In the genomic region with DNA sequence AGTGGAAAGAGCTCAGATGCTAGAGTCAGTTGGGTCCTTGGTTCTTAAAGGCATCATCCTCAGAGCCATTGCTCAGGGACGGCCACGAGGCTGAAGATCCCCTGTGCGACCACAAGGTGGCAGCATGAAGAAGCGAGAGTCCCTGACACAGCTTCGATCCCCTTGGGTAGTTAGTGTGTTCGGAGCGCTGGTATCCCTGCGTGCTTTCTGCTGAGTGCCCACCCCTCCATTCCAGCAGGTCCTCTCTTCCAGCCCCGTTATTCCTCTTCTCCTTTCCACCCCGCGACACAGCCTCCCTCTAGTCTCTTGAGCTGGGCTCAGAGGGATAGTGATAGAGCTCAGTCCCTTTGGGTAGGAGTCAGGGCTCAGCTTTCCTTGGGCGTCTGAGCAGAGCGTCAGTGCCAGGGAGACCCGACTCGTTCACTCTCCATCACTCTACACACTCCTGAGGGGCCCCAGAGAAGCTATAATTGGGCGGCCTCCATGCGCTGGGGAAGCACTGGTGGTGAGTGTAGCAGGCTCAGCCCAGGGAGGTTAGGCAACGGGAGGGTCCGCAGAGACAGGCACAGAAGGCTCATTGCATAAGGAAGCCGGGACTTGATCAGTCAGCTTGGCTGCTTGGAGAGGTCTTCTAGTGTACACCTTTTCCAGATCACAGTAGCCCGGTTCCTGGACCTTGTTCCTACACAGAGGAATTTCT, we compare ENCODE assay signal across 8 cellular contexts. TPM values are rescaled to one million over a fixed set of nuclear protein-coding genes. Genes with fewer than 3 reads are reported as not detected.
A peak's percentile ranks its signal among the peaks of the same experiment; 100 is the strongest.
DNase-seq lines count a peak whose midpoint lies in the region; ATAC-seq, FAIRE-seq and TF ChIP-seq lines count a peak whose summit lies in the region.

A gene with protein sequence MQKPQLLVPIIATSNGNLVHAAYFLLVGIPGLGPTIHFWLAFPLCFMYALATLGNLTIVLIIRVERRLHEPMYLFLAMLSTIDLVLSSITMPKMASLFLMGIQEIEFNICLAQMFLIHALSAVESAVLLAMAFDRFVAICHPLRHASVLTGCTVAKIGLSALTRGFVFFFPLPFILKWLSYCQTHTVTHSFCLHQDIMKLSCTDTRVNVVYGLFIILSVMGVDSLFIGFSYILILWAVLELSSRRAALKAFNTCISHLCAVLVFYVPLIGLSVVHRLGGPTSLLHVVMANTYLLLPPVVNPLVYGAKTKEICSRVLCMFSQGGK (plus strand): TSS at position 516 of the 700 bp plus-strand sequence. CDS start 2,314 bp downstream, outside the sequence.

- TF ChIP-seq POLR2A in tibial nerve (IDR thresholded peaks at IDR 0.05) = no peak

- H3K27me3 ChIP-seq in H7 (ENCODE audit: control insufficient read depth, insufficient read depth, low read length) (peaks cover 7% of the 10 kb centered on the region), RWPE2 (ENCODE audit: insufficient read depth, poor library complexity, severe bottlenecking) (no peaks in the 10 kb centered on the region), pancreas (peaks cover 0 to 5% (median 0%) of the 10 kb centered on the region in 4 donors), tibial nerve (no peaks in the 10 kb centered on the region)

- DNase-seq in GM04503 (ENCODE audit: low read depth) (peak; percentile 19), H7 (peak; percentile 56), RWPE2 (ENCODE audit: low spot score) (no peak), glomerular visceral epithelial cell (ENCODE audit: extremely low spot score) (peak; percentile 58), pancreas (peak; percentile 42 to 86 (median 76)), tibial nerve (ENCODE audit: low spot score in 2 of 2) (peak; percentile 49 to 69)
- peak; percentile 45 for DNase-seq in activated effector memory CD4-positive, alpha-beta T cell treated with Interleukin-2 at 50 U/mL for 16 hours

- WGBS in pancreas, 2 donors = 24 to 28% methylated on average over 21 of the region's 21 CpGs
- 27 to 33% methylated on average over 20 to 21 of the region's 21 CpGs for WGBS in tibial nerve, 2 donors

- no peak for FAIRE-seq in pancreas (lab: Jason Lieb, UNC)

- H3K9me3 ChIP-seq in RWPE2 (ENCODE audit: severe bottlenecking) = no peaks in the 10 kb centered on the region
- no peaks in the 10 kb centered on the region for H3K9me3 ChIP-seq in pancreas
- no peaks in the 10 kb centered on the region for H3K9me3 ChIP-seq in tibial nerve

- no peak for TF ChIP-seq EP300 in tibial nerve (IDR thresholded peaks at IDR 0.05)

- TF ChIP-seq CTCF in LNCAP (IDR thresholded peaks at IDR 0.05) = peak; percentile 89
- peak; percentile 81 for TF ChIP-seq CTCF in RWPE2 (IDR thresholded peaks at IDR 0.05; ENCODE audit: poor library complexity, severe bottlenecking)
- peak; percentile 81 to 91 (median 89) for TF ChIP-seq CTCF in pancreas (IDR thresholded peaks at IDR 0.05)
- peak; percentile 71 to 87 (median 83) for TF ChIP-seq CTCF in tibial nerve (IDR thresholded peaks at IDR 0.05)

- H3K36me3 ChIP-seq in H7 (replicated peaks; ENCODE audit: control insufficient read depth, insufficient read depth, low read length) = no peaks in the 10 kb centered on the region
- no peaks in the 10 kb centered on the region for H3K36me3 ChIP-seq in RWPE2 (ENCODE audit: low read depth)
- H3K36me3 ChIP-seq in pancreas = no peaks in the 10 kb centered on the region
- H3K36me3 ChIP-seq in tibial nerve = no peaks in the 10 kb centered on the region

- intact Hi-C loops in pancreas (cut with DNase I) = loop anchor here in 1 of 3 donors (5.0 kb wide), 1 partner anchor 365 kb away; no protein-coding TSS in a partner anchor

- H3K4me1 ChIP-seq in RWPE2 (ENCODE audit: insufficient read depth, poor library complexity, severe bottlenecking) (no peaks in the 10 kb centered on the region), pancreas (no peaks in the 10 kb centered on the region), tibial nerve (peaks cover 0 to 7% (median 0%) of the 10 kb centered on the region in 4 donors)

- no peak within 1 kb of the TSS for H3K27ac ChIP-seq in RWPE2 (ENCODE audit: poor library complexity, severe bottlenecking)
- H3K27ac ChIP-seq in pancreas = no peak within 1 kb of the TSS
- H3K27ac ChIP-seq in tibial nerve = no peak within 1 kb of the TSS

- no peak within 1 kb of the TSS for H3K4me3 ChIP-seq in H7 (ENCODE audit: insufficient read depth, low read depth, low read length)
- no peak within 1 kb of the TSS for H3K4me3 ChIP-seq in RWPE2 (ENCODE audit: severe bottlenecking)
- H3K4me3 ChIP-seq in pancreas = peak within 1 kb of the TSS in 1 of 4 donors; percentile 11
- peak within 1 kb of the TSS in 2 of 4 donors; percentile 10 to 34 for H3K4me3 ChIP-seq in tibial nerve

- ATAC-seq in RWPE2 (ENCODE audit: low read depth) (peak; percentile 89), pancreas (peak; percentile 94 to 100 (median 99))

RNA-seq across cellular contexts. Expression of the gene that starts here (rescaled TPM):
- total RNA-seq in H7 (2014; rRNA removed; shearing (Covaris generic)) = not detected in 2 replicates
- total RNA-seq in pancreas (not detected), tibial nerve (not detected)
- polyA plus RNA-seq in pancreas = not detected

Comparison
In these comparisons a context has a peak if more than half of its experiments do, and no peak if none do; other contexts are left out.
1. Peak in DNase-seq in H7; RNA of the gene not detected or under 1 TPM.
2. Peak in DNase-seq and ATAC-seq in pancreas; RNA of the gene not detected or under 1 TPM.
3. Peak in DNase-seq in tibial nerve; RNA of the gene not detected or under 1 TPM.